In genomic region chr14:50045837-50046236, GRCh38 we compare ENCODE assay signal across 12 cellular contexts.
DNase-seq lines count a peak whose midpoint lies in the region; ATAC-seq, FAIRE-seq and TF ChIP-seq lines count a peak whose summit lies in the region.
"Had no signal": no experiment of that assay in that cellular context is flagged by ENCODE, and none has a peak within 500 bp of the region (broad histone marks: within the 10 kb centered on the region; RNA-seq: fewer than 3 reads in every experiment).

No MANE protein-coding gene starts in this region.

- H3K4me3 Mint-ChIP-seq in activated T-cell treated with anti-CD3 and anti-CD28 coated beads, Interleukin-2, amount 50 U/mL, for 24 hours, result no peak overlapping the region
- H3K4me3 Mint-ChIP-seq: nephron progenitor cell had no signal

- 97% methylated on average over 2 of the region's 2 CpGs for WGBS in HepG2 (ENCODE audit: low lambda C conversion rate)
- WGBS in thymus, result 97% methylated on average over 2 of the region's 2 CpGs

- no peak for ATAC-seq in HepG2
- no peak for ATAC-seq in HG03469 (IDR thresholded peaks at IDR 0.05; ENCODE audit: unreplicated experiment)

- H3K4me1 ChIP-seq in HepG2 (ENCODE audit: insufficient read depth, low read length) (peaks cover 68% of the 10 kb centered on the region), thymus (ENCODE audit: control insufficient read depth, insufficient read depth, low read length) (peaks cover 21% of the 10 kb centered on the region), BE2C (no peaks in the 10 kb centered on the region; the same call in 1 of the 2 replicates)

- H3K4me3 ChIP-seq in HepG2 (replicated peaks in 1 of 3; ENCODE audit: insufficient read depth in 1 of 3, low read depth in 2 of 3, low read length in 3 of 3) (no peak overlapping the region), thymus (ENCODE audit: low read length) (no peak overlapping the region), BE2C (ENCODE audit: low read depth, low read length) (no peak overlapping the region)

- no peaks in the 10 kb centered on the region for H3K27me3 Mint-ChIP-seq in activated T-cell treated with anti-CD3 and anti-CD28 coated beads, Interleukin-2, amount 50 U/mL, for 24 hours

- H3K27ac ChIP-seq in HepG2 (ENCODE audit: extremely low read length, insufficient read depth, low read length) (peak overlapping the region; percentile 65), thymus (ENCODE audit: low read depth) (peak overlapping the region; percentile 70)

- no peak for TF ChIP-seq RAD21 in HepG2 (CRISPR knock-in tag; IDR thresholded peaks at IDR 0.05)

- no peak overlapping the region for H2AFZ ChIP-seq in HepG2 (ENCODE audit: low read length)

- intact Hi-C loops in HepG2 (cut with micrococcal nuclease; ENCODE audit: unreplicated experiment), result loop anchor here (2.0 to 10.0 kb wide), 2 partner anchors 15 to 59 kb away; no protein-coding TSS in a partner anchor

- peaks cover 52% of the 10 kb centered on the region for H3K4me1 Mint-ChIP-seq in activated T-cell treated with anti-CD3 and anti-CD28 coated beads, Interleukin-2, amount 50 U/mL, for 24 hours (ENCODE audit: low read depth)

- TF ChIP-seq POLR2A in HepG2 (IDR thresholded peaks at IDR 0.05; ENCODE audit: insufficient read depth in 1 of 2, low read depth in 2 of 2, low read length in 2 of 2), result no peak

- no peak overlapping the region for H3K9ac ChIP-seq in HepG2 (ENCODE audit: insufficient read depth, low read depth, low read length)

- no peaks in the 10 kb centered on the region for H3K36me3 ChIP-seq in HepG2 (replicated peaks in 1 of 2; ENCODE audit: control insufficient read depth in 1 of 2, insufficient read depth in 2 of 2, low read length in 2 of 2)
- no peaks in the 10 kb centered on the region for H3K36me3 ChIP-seq in thymus (ENCODE audit: control insufficient read depth, insufficient read depth)
- H3K36me3 ChIP-seq in BE2C, result no peaks in the 10 kb centered on the region

- no peak for DNase-seq in activated T-cell treated with anti-CD3 and anti-CD28 coated beads, Interleukin-2, amount 50 U/mL, for 24 hours
- DNase-seq in activated T-cell treated with anti-CD3 and anti-CD28 coated beads for 4 hours (no peak), HepG2 (ENCODE audit: low spot score) (no peak), GM10248 (ENCODE audit: extremely low spot score) (no peak), BE2C (no peak)
- peak; percentile 29 for DNase-seq in activated naive CD4-positive, alpha-beta T cell treated with anti-CD3 and anti-CD28 coated beads, Interleukin-2, amount 50 U/mL, for 16 hours
- DNase-seq: cerebellar nuclear complex; NCI-H1436 treated with DMSO at 0.1 percent for 48 hours; nephron progenitor cell; stimulated activated CD4-positive, alpha-beta T cell treated with anti-CD3 and anti-CD28 coated beads, Interleukin-1b, Interleukin-23, amount 100 ng/mL, for 48 hours had no signal

- TF ChIP-seq CTCF in HepG2 (CRISPR knock-in tag; IDR thresholded peaks at IDR 0.05) (no peak), GM10248 (IDR thresholded peaks at IDR 0.05; ENCODE audit: control extremely low read depth, extremely low read depth, low read depth, missing control alignments) (no peak), BE2C (IDR thresholded peaks at IDR 0.05; ENCODE audit: low read depth, low read length) (no peak)

- FAIRE-seq in HepG2 (lab: Jason Lieb, UNC), result no peak

- H3K27ac Mint-ChIP-seq in activated T-cell treated with anti-CD3 and anti-CD28 coated beads, Interleukin-2, amount 50 U/mL, for 24 hours, result peak overlapping the region; percentile 91

- POLR2A ChIA-PET in HepG2 (lab: Yijun Ruan, JAX) (interaction anchor here (0.8 to 1.9 kb wide), 4 partner anchors 15 to 44 kb away, joined by 3 to 33 read pairs (median 5); no protein-coding TSS in a partner anchor), GM10248 (lab: Yijun Ruan, JAX) (no interaction called here)

- CTCF ChIA-PET in HepG2 (lab: Yijun Ruan, JAX; ENCODE audit: low intra/inter-chr PET ratio, low total read pairs) (no interaction called here), GM10248 (lab: Yijun Ruan, JAX) (interaction anchor here (1.3 to 2.5 kb wide), 5 partner anchors 8 to 184 kb away, joined by 3 to 10 read pairs (median 6); no protein-coding TSS in a partner anchor)

- no TSS peak for BruUV-seq in HepG2 (replicated peaks; lab: Mats Ljungman, UMichigan)

- no peak overlapping the region for H3K4me2 ChIP-seq in HepG2 (ENCODE audit: low read depth, low read length)

- H3K9me3 ChIP-seq in HepG2 (ENCODE audit: low read length), result no peaks in the 10 kb centered on the region
- H3K9me3 ChIP-seq in thymus (ENCODE audit: control insufficient read depth), result no peaks in the 10 kb centered on the region
- H3K9me3 ChIP-seq in BE2C, result no peaks in the 10 kb centered on the region

- H3K27me3 ChIP-seq in HepG2 (ENCODE audit: control insufficient read depth in 1 of 2, insufficient read depth in 2 of 2, low read length in 2 of 2), result no peaks in the 10 kb centered on the region; a peak in 1 of 5 replicates
- no peaks in the 10 kb centered on the region for H3K27me3 ChIP-seq in thymus (ENCODE audit: control insufficient read depth, insufficient read depth)
- H3K27me3 ChIP-seq in BE2C, result no peaks in the 10 kb centered on the region

- peaks cover 6% of the 10 kb centered on the region for H3K9me3 Mint-ChIP-seq in activated T-cell treated with anti-CD3 and anti-CD28 coated beads, Interleukin-2, amount 50 U/mL, for 24 hours

- H3K36me3 Mint-ChIP-seq in activated T-cell treated with anti-CD3 and anti-CD28 coated beads, Interleukin-2, amount 50 U/mL, for 24 hours (ENCODE audit: low read depth), result peaks cover 22% of the 10 kb centered on the region

- no peaks in the 10 kb centered on the region for H3K79me2 ChIP-seq in HepG2 (ENCODE audit: insufficient read depth, low read length)

- TF ChIP-seq EP300 in HepG2 (IDR thresholded peaks at IDR 0.05; ENCODE audit: low read depth in 2 of 2, low read length in 2 of 2) (no peak), HepG2 (CRISPR knock-in tag; IDR thresholded peaks at IDR 0.05; ENCODE audit: borderline replicate concordance) (no peak)

- no peaks in the 10 kb centered on the region for H4K20me1 ChIP-seq in HepG2 (ENCODE audit: insufficient read depth, low read length)

- in situ Hi-C loops in HepG2 (cut with HindIII; ENCODE audit: extremely low pct_ligation_motif_present, low pct_unique_long_range_greater_than_20kb), result no loop called here

TF ChIP-seq in HepG2, 621 proteins besides CTCF, POLR2A, EP300 and RAD21:
- TF ChIP-seq ZBTB7B (CRISPR knock-in tag; IDR thresholded peaks at IDR 0.05), result no peak
- no peak for TF ChIP-seq ZNF276 (CRISPR knock-in tag; IDR thresholded peaks at IDR 0.05; ENCODE audit: low read depth)
- no peak for TF ChIP-seq U2AF2 (IDR thresholded peaks at IDR 0.05; ENCODE audit: low read depth, low read length)
- TF ChIP-seq ZNF160 (CRISPR knock-in tag; IDR thresholded peaks at IDR 0.05), result no peak
- no peak for TF ChIP-seq ZNF205 (CRISPR knock-in tag; IDR thresholded peaks at IDR 0.05)
- no peak for TF ChIP-seq ZNF639 (CRISPR knock-in tag; conservative IDR thresholded peaks at IDR 0.05)
- no peak for TF ChIP-seq HNRNPL (IDR thresholded peaks at IDR 0.05; ENCODE audit: low read depth, low read length)
- TF ChIP-seq ZFYVE20 (CRISPR knock-in tag; IDR thresholded peaks at IDR 0.05; ENCODE audit: borderline replicate concordance, low read depth), result no peak
- TF ChIP-seq JARID2 (CRISPR knock-in tag; IDR thresholded peaks at IDR 0.05; ENCODE audit: insufficient replicate concordance), result no peak
